Comparison of ENCODE assay signal across 20 cellular contexts in genomic region chr11:118239509-118239908, GRCh38. TPM values are rescaled to one million over a fixed set of nuclear protein-coding genes. Genes with fewer than 3 reads are reported as not detected.
DNase-seq lines count a peak whose midpoint lies in the region; FAIRE-seq lines count a peak whose summit lies in the region.
"Had no signal": no experiment of that assay in that cellular context is flagged by ENCODE, and none has a peak within 500 bp of the region (broad histone marks: within the 10 kb centered on the region; RNA-seq: fewer than 3 reads in every experiment).

No MANE protein-coding gene starts in this region.

- FAIRE-seq in small intestine (lab: Jason Lieb, UNC) = no peak
- FAIRE-seq: HTR-8/SVneo had no signal

- DNase-seq in activated CD4-positive, alpha-beta T cell treated with anti-CD3 and anti-CD28 coated beads, Interleukin-2, amount 10 ng/mL, durations not matched to agents 7 days and 5 days = no peak
- no peak for DNase-seq in activated CD4-positive, alpha-beta T cell treated with anti-CD3 and anti-CD28 coated beads, Interleukin-2, amount 50 U/mL, for 48 hours
- DNase-seq in NCI-H69 (lab: John Stamatoyannopoulos, UW) (peak; percentile 71), small intestine (peak; percentile 61), midbrain (lab: John Stamatoyannopoulos, UW) (no peak), UCSD-AML1 (lab: John Stamatoyannopoulos, UW; ENCODE audit: unreplicated experiment) (no peak)
- no peak for DNase-seq in stimulated activated CD4-positive, alpha-beta T cell treated with anti-CD3 and anti-CD28 coated beads, Interleukin-12 subunit alpha, Interleukin-12 subunit beta, amount 100 ng/mL, for 4 hours
- DNase-seq: activated CD8-positive, alpha-beta memory T cell treated with anti-CD3 and anti-CD28 coated beads, Interleukin-2, amount 50 U/mL, for 4 hours; aorta; Calu3; H7; NCI-H2081; right cardiac atrium; stimulated activated CD4-positive, alpha-beta T cell treated with anti-CD3 and anti-CD28 coated beads, Interleukin-4, amount 100 ng/mL, for 1 hour had no signal

- no peaks in the 10 kb centered on the region for H3K27me3 Mint-ChIP-seq in activated CD4-positive, alpha-beta T cell treated with anti-CD3 and anti-CD28 coated beads, Interleukin-2, amount 10 ng/mL, durations not matched to agents 7 days and 5 days
- no peaks in the 10 kb centered on the region for H3K27me3 Mint-ChIP-seq in dendritic cell treated with granulocyte-macrophage colony-stimulating factor and Interleukin-4, amounts not matched to agents 40 ng/mL and 50 ng/mL, for 4 days

- POLR2A ChIA-PET in activated CD4-positive, alpha-beta T cell treated with anti-CD3 and anti-CD28 coated beads, Interleukin-2, amount 10 ng/mL, durations not matched to agents 7 days and 5 days (lab: Charles Lee) = interaction anchor here (1.3 kb wide), 1 partner anchor 13 kb away, joined by 6 read pairs; no protein-coding TSS in a partner anchor

- no peaks in the 10 kb centered on the region for H3K36me3 ChIP-seq in small intestine (ENCODE audit: control insufficient read depth in 2 of 2, insufficient read depth in 2 of 2, low read length in 2 of 2)
- H3K36me3 ChIP-seq: gastroesophageal sphincter had no signal

- intact Hi-C loops in dendritic cell treated with granulocyte-macrophage colony-stimulating factor and Interleukin-4, amounts not matched to agents 40 ng/mL and 50 ng/mL, for 4 days (cut with micrococcal nuclease) = no loop called here

- CTCF ChIA-PET in activated CD4-positive, alpha-beta T cell treated with anti-CD3 and anti-CD28 coated beads, Interleukin-2, amount 10 ng/mL, durations not matched to agents 7 days and 5 days (lab: Charles Lee) = interaction anchor here (0.7 to 1.6 kb wide), 9 partner anchors 10 to 41 kb away, joined by 3 to 7 read pairs (median 4); partner anchors contain the start of gene JAML

- no peak overlapping the region for H3K4me3 ChIP-seq in small intestine (ENCODE audit: low read depth in 1 of 2, low read length in 2 of 2)
- H3K4me3 ChIP-seq: gastroesophageal sphincter had no signal

- H3K27me3 ChIP-seq in small intestine (ENCODE audit: control insufficient read depth in 2 of 2, insufficient read depth in 2 of 2, low read length in 2 of 2) = no peaks in the 10 kb centered on the region
- H3K27me3 ChIP-seq: gastroesophageal sphincter had no signal

- peak overlapping the region; percentile 52 for H3K4me3 Mint-ChIP-seq in activated CD4-positive, alpha-beta T cell treated with anti-CD3 and anti-CD28 coated beads, Interleukin-2, amount 10 ng/mL, durations not matched to agents 7 days and 5 days
- no peak overlapping the region for H3K4me3 Mint-ChIP-seq in dendritic cell treated with granulocyte-macrophage colony-stimulating factor and Interleukin-4, amounts not matched to agents 40 ng/mL and 50 ng/mL, for 4 days

- peaks cover 5 to 8% of the 10 kb centered on the region in 2 donors for H3K4me1 ChIP-seq in small intestine (ENCODE audit: control insufficient read depth in 2 of 2, insufficient read depth in 1 of 2, low read depth in 1 of 2, low read length in 1 of 2)

- peak overlapping the region; percentile 91 for H3K27ac Mint-ChIP-seq in activated CD4-positive, alpha-beta T cell treated with anti-CD3 and anti-CD28 coated beads, Interleukin-2, amount 10 ng/mL, durations not matched to agents 7 days and 5 days
- peak overlapping the region; percentile 39 for H3K27ac Mint-ChIP-seq in dendritic cell treated with granulocyte-macrophage colony-stimulating factor and Interleukin-4, amounts not matched to agents 40 ng/mL and 50 ng/mL, for 4 days

- WGBS in small intestine, 3 donors = 32 to 44% (median 38%) methylated on average over 2 of the region's 2 CpGs

- no peaks in the 10 kb centered on the region for H3K9me3 ChIP-seq in small intestine (ENCODE audit: control insufficient read depth, low read depth)
- H3K9me3 ChIP-seq: gastroesophageal sphincter had no signal

- H3K27ac ChIP-seq in small intestine (ENCODE audit: low read depth in 1 of 2, low read length in 1 of 2) = no peak overlapping the region

- peaks cover 57% of the 10 kb centered on the region for H3K36me3 Mint-ChIP-seq in activated CD4-positive, alpha-beta T cell treated with anti-CD3 and anti-CD28 coated beads, Interleukin-2, amount 10 ng/mL, durations not matched to agents 7 days and 5 days (ENCODE audit: low read depth)
- peaks cover 9% of the 10 kb centered on the region for H3K36me3 Mint-ChIP-seq in dendritic cell treated with granulocyte-macrophage colony-stimulating factor and Interleukin-4, amounts not matched to agents 40 ng/mL and 50 ng/mL, for 4 days (ENCODE audit: low read depth)

- H3K4me1 Mint-ChIP-seq in activated CD4-positive, alpha-beta T cell treated with anti-CD3 and anti-CD28 coated beads, Interleukin-2, amount 10 ng/mL, durations not matched to agents 7 days and 5 days = peaks cover 79% of the 10 kb centered on the region
- peaks cover 76% of the 10 kb centered on the region for H3K4me1 Mint-ChIP-seq in dendritic cell treated with granulocyte-macrophage colony-stimulating factor and Interleukin-4, amounts not matched to agents 40 ng/mL and 50 ng/mL, for 4 days (ENCODE audit: low read depth)

- no peaks in the 10 kb centered on the region for H3K9me3 Mint-ChIP-seq in activated CD4-positive, alpha-beta T cell treated with anti-CD3 and anti-CD28 coated beads, Interleukin-2, amount 10 ng/mL, durations not matched to agents 7 days and 5 days
- no peaks in the 10 kb centered on the region for H3K9me3 Mint-ChIP-seq in dendritic cell treated with granulocyte-macrophage colony-stimulating factor and Interleukin-4, amounts not matched to agents 40 ng/mL and 50 ng/mL, for 4 days

RNA-seq across cellular contexts. Expression of gene MPZL3, which starts 12.7 kb away (rescaled TPM):
- total RNA-seq in activated CD4-positive, alpha-beta T cell treated with anti-CD3 and anti-CD28 coated beads, Interleukin-2, amount 10 ng/mL, durations not matched to agents 7 days and 5 days = 10 to 100 TPM; 21.2 to 22.0 TPM
- polyA plus RNA-seq in small intestine = 1 to 10 TPM; 3.0 to 4.0 (median 3.9) TPM

RNA-seq across cellular contexts. Expression of gene JAML, which starts 14.7 kb away (rescaled TPM):
- 100 to 1,000 TPM; 117 to 122 TPM for total RNA-seq in activated CD4-positive, alpha-beta T cell treated with anti-CD3 and anti-CD28 coated beads, Interleukin-2, amount 10 ng/mL, durations not matched to agents 7 days and 5 days
- 10 to 100 TPM in 1 of 3 donors, 1 to 10 TPM in 2; 4.2 to 21.6 (median 5.0) TPM for polyA plus RNA-seq in small intestine
- total RNA-seq: Calu3, chondrocyte, H7, lung microvascular endothelial cell, M059J had no signal

RNA-seq across cellular contexts. Expression of gene MPZL2, which starts 24.6 kb away (rescaled TPM):
- total RNA-seq in activated CD4-positive, alpha-beta T cell treated with anti-CD3 and anti-CD28 coated beads, Interleukin-2, amount 10 ng/mL, durations not matched to agents 7 days and 5 days = 1 to 10 TPM; 5.5 to 6.0 TPM
- polyA plus RNA-seq in small intestine = 10 to 100 TPM in 1 of 3 donors, 1 to 10 TPM in 2; 1.6 to 27.5 (median 3.1) TPM
- total RNA-seq: chondrocyte had no signal

Comparison
In these comparisons a context has a peak if more than half of its experiments do, and no peak if none do; other contexts are left out.
1. DNase-seq: peak in NCI-H69 (single experiment) and small intestine (single experiment); none in activated CD4-positive, alpha-beta T cell treated with anti-CD3 and anti-CD28 coated beads, Interleukin-2, amount 10 ng/mL, durations not matched to agents 7 days and 5 days (single experiment), activated CD4-positive, alpha-beta T cell treated with anti-CD3 and anti-CD28 coated beads, Interleukin-2, amount 50 U/mL, for 48 hours (0 of 2), midbrain (single experiment), UCSD-AML1 (single experiment) and stimulated activated CD4-positive, alpha-beta T cell treated with anti-CD3 and anti-CD28 coated beads, Interleukin-12 subunit alpha, Interleukin-12 subunit beta, amount 100 ng/mL, for 4 hours (single experiment).